21 cellular contexts compared by ENCODE assay signal in the genomic region with DNA sequence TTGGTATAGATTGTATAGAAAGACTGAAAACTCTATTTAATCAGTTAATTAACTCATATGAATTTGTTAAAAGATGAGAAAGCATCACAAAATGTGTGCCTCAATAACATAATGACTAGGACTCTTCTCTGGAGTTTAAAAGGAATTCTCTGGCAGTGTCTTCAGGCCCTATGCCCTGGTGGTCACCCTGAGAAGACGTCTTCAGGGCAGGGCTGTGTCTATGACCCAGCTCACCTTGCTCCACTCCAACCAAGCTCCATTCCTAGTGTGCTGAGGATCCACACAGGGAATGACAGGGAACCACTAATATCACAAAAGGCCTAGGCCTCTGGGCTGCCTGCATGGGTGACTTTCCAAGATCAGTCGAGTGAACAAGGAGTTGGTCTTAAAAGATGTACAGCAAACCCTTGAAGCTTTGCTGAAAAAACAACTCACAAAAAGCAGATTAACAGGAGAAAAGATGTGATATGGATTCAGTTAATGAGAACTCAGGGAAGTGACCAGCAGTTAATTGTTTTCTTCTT.
A peak's percentile ranks its signal among the peaks of the same experiment; 100 is the strongest.
DNase-seq lines count a peak whose midpoint lies in the region; ATAC-seq and TF ChIP-seq lines count a peak whose summit lies in the region.
"Had no signal": no experiment of that assay in that cellular context is flagged by ENCODE, and none has a peak within 500 bp of the region (broad histone marks: within the 10 kb centered on the region; RNA-seq: fewer than 3 reads in every experiment).

No MANE protein-coding gene starts in this region.

- no peak overlapping the region for H3K9ac ChIP-seq in H9 (ENCODE audit: extremely low read depth, insufficient read length, low read length)
- H3K9ac ChIP-seq: GM23248 had no signal

- no peak overlapping the region for H2BK12ac ChIP-seq in H9 (ENCODE audit: insufficient read length, low read depth, low read length)

- CTCF ChIA-PET in WTC11 (lab: Charles Lee), result no interaction called here

- no peaks in the 10 kb centered on the region for H3K4me1 ChIP-seq in H9 (ENCODE audit: insufficient read depth, low read length)
- H3K4me1 ChIP-seq: Caco-2 had no signal

- no CpG with 5 or more reads among the region's 2 CpGs for WGBS in H9 (ENCODE audit: extremely low coverage, insufficient read length, low lambda C conversion rate)

- no peaks in the 10 kb centered on the region for H3K79me2 ChIP-seq in H9 (ENCODE audit: insufficient read depth, low read length)

- H3K4me1 Mint-ChIP-seq in H9 (peaks cover 5 to 6% of the 10 kb centered on the region in 2 experiments), WTC11 (peaks cover 4% of the 10 kb centered on the region; the same call in 1 of the 2 replicates), nephron progenitor cell (peaks cover 12% of the 10 kb centered on the region)

- no peak overlapping the region for H3K27ac ChIP-seq in H9 (ENCODE audit: insufficient read length, low read depth, low read length)
- H3K27ac ChIP-seq: C4-2B, GM23248, SK-N-MC had no signal

- intact Hi-C loops in left cardiac atrium (cut with DNase I), result no loop called here

- no peak overlapping the region for H4K8ac ChIP-seq in H9 (replicated peaks; ENCODE audit: insufficient read length, low read depth, low read length)

- H3K27me3 ChIP-seq in H9 (ENCODE audit: insufficient read depth, low read length), result no peaks in the 10 kb centered on the region

- POLR2A ChIA-PET in WTC11 (lab: Charles Lee), result no interaction called here

- DNase-seq in H9 (no peak), WTC11 (ENCODE audit: low spot score) (no peak), nephron progenitor cell (no peak), NCI-H2227 treated with DMSO at 0.1 percent for 48 hours (lab: John Stamatoyannopoulos, UW) (no peak), left cardiac atrium (no peak)
- DNase-seq in central memory CD4-positive, alpha-beta T cell, result no peak
- DNase-seq: ACHN, Caco-2, GF-D8, GM23248, NCI-H1105 treated with DMSO at 0.1 percent for 48 hours, NCI-H1694, NCI-H2081 treated with DMSO at 0.1 percent for 48 hours, NCI-H510A, NCI-H774, SHP77 had no signal

- no peak overlapping the region for H2BK120ac ChIP-seq in H9 (ENCODE audit: low read depth, low read length, poor library complexity, severe bottlenecking)

- no peak overlapping the region for H4K91ac ChIP-seq in H9 (ENCODE audit: insufficient read length, low read depth, low read length)

- no peak overlapping the region for H3K56ac ChIP-seq in H9 (ENCODE audit: insufficient read length, low read depth, low read length)

- H3K14ac ChIP-seq in H9 (ENCODE audit: insufficient read depth, low read length), result no peak overlapping the region; the same call in 1 of the 2 replicates

- H3K18ac ChIP-seq in H9 (ENCODE audit: insufficient read length, low read depth, low read length), result no peak overlapping the region

- peak; percentile 79 for ATAC-seq in WTC11
- ATAC-seq in HG02870 (IDR thresholded peaks at IDR 0.05; ENCODE audit: unreplicated experiment), result no peak
- no peak for ATAC-seq in left cardiac atrium
- ATAC-seq: GM12878 had no signal

- no peaks in the 10 kb centered on the region for H3K27me3 Mint-ChIP-seq in H9 (ENCODE audit: low read depth)
- no peaks in the 10 kb centered on the region for H3K27me3 Mint-ChIP-seq in WTC11 (ENCODE audit: low read depth)
- H3K27me3 Mint-ChIP-seq in nephron progenitor cell (ENCODE audit: low read depth, poor library complexity), result no peaks in the 10 kb centered on the region
- H3K27me3 Mint-ChIP-seq: IgD-negative memory B cell had no signal

- H2BK5ac ChIP-seq in H9 (ENCODE audit: insufficient read length, low read length), result no peak overlapping the region

- peak; percentile 40; the same call in 2 of the 3 replicates for TF ChIP-seq CTCF in H9 (conservative IDR thresholded peaks at IDR 0.05)
- TF ChIP-seq CTCF in WTC11 (IDR thresholded peaks at IDR 0.05), result 0 out of 2 replicates have a peak, but pooled peaks have one; percentile 12
- TF ChIP-seq CTCF in nephron progenitor cell (IDR thresholded peaks at IDR 0.05), result no peak

- no peaks in the 10 kb centered on the region for H3K23me2 ChIP-seq in H9 (ENCODE audit: insufficient read length, low read depth, low read length, poor library complexity, severe bottlenecking)

- no peak overlapping the region for H4K5ac ChIP-seq in H9 (ENCODE audit: insufficient read length, low read depth, low read length)

- H3K27ac Mint-ChIP-seq in H9 (peak overlapping the region in 1 of 3 experiments; percentile 41; a peak in 1 of 7 replicates), WTC11 (peak overlapping the region; percentile 5; the same call in 1 of the 2 replicates), nephron progenitor cell (peak overlapping the region; percentile 10)
- H3K27ac Mint-ChIP-seq: IgD-negative memory B cell had no signal

- H3K9me3 Mint-ChIP-seq in H9, result peaks cover 10 to 19% of the 10 kb centered on the region in 2 experiments
- H3K9me3 Mint-ChIP-seq in WTC11, result peaks cover 30% of the 10 kb centered on the region
- peaks cover 31% of the 10 kb centered on the region for H3K9me3 Mint-ChIP-seq in nephron progenitor cell

- no peak overlapping the region for H2AK5ac ChIP-seq in H9 (ENCODE audit: insufficient read length, low read length)

- no peak overlapping the region for H2BK20ac ChIP-seq in H9 (ENCODE audit: low read depth, low read length, poor library complexity, severe bottlenecking)

- H3K79me1 ChIP-seq in H9 (ENCODE audit: insufficient read depth, low read depth, low read length, poor library complexity, severe bottlenecking), result no peaks in the 10 kb centered on the region

- H3K4ac ChIP-seq in H9 (ENCODE audit: low read depth, low read length), result no peak overlapping the region

- no peak overlapping the region for H3T11ph ChIP-seq in H9 (ENCODE audit: low read length)

- no peak overlapping the region for H3K4me2 ChIP-seq in H9 (ENCODE audit: insufficient read depth, insufficient read length, low read length)

- H3K4me3 Mint-ChIP-seq in H9, result no peak overlapping the region
- H3K4me3 Mint-ChIP-seq in WTC11, result no peak overlapping the region
- H3K4me3 Mint-ChIP-seq in nephron progenitor cell, result no peak overlapping the region
- H3K4me3 Mint-ChIP-seq: IgD-negative memory B cell had no signal

- no peaks in the 10 kb centered on the region for H4K20me1 ChIP-seq in H9 (ENCODE audit: control insufficient read depth, insufficient read depth, insufficient read length)

- H3K36me3 Mint-ChIP-seq in H9 (ENCODE audit: insufficient read depth in 1 of 3, low read depth in 3 of 3) (peaks cover 13 to 37% (median 17%) of the 10 kb centered on the region in 3 experiments), WTC11 (peaks cover 16% of the 10 kb centered on the region), nephron progenitor cell (ENCODE audit: low read depth) (peaks cover 39% of the 10 kb centered on the region)

- no peaks in the 10 kb centered on the region for H3K9me3 ChIP-seq in H9 (ENCODE audit: control insufficient read depth, low read depth, low read length)

- no peak overlapping the region for H2AFZ ChIP-seq in H9 (ENCODE audit: low read length)
- H2AFZ ChIP-seq: GM23248 had no signal

- no peak overlapping the region for H2BK15ac ChIP-seq in H9 (ENCODE audit: low read depth, low read length)

- H3K23ac ChIP-seq in H9 (ENCODE audit: insufficient read length, low read depth, low read length), result no peak overlapping the region

TF ChIP-seq in WTC11, 78 proteins besides CTCF, POLR2A, EP300 and RAD21:
- TF ChIP-seq SP1 (CRISPR knock-in tag; conservative IDR thresholded peaks at IDR 0.05) (no peak), TP53 (CRISPR knock-in tag; IDR thresholded peaks at IDR 0.05) (no peak), NFATC4 (CRISPR knock-in tag; IDR thresholded peaks at IDR 0.05) (no peak)
